9 cellular contexts compared by ENCODE assay signal in genomic region chr19:19552811-19553210, GRCh38. TPM values are rescaled to one million over a fixed set of nuclear protein-coding genes. Genes with fewer than 3 reads are reported as not detected.
DNase-seq lines count a peak whose midpoint lies in the region; ATAC-seq, FAIRE-seq and TF ChIP-seq lines count a peak whose summit lies in the region.
"Had no signal": no experiment of that assay in that cellular context is flagged by ENCODE, and none has a peak within 500 bp of the region (broad histone marks: within the 10 kb centered on the region; RNA-seq: fewer than 3 reads in every experiment).

No MANE protein-coding gene starts in this region.

- no peaks in the 10 kb centered on the region for H3K4me1 ChIP-seq in endothelial cell of umbilical vein (ENCODE audit: control insufficient read depth, extremely low read depth, insufficient read depth, low read length)
- peaks cover 0 to 5% (median 0%) of the 10 kb centered on the region in 6 donors for H3K4me1 ChIP-seq in spleen

- H3K36me3 ChIP-seq in endothelial cell of umbilical vein (ENCODE audit: control insufficient read depth in 2 of 2, extremely low read depth in 1 of 2, insufficient read depth in 2 of 2, low read length in 2 of 2) (no peaks in the 10 kb centered on the region), spleen (no peaks in the 10 kb centered on the region)

- no peak overlapping the region for H3K4me2 ChIP-seq in endothelial cell of umbilical vein (ENCODE audit: insufficient read depth, low read length)

- no peak overlapping the region for H2AFZ ChIP-seq in endothelial cell of umbilical vein (ENCODE audit: low read depth, low read length)

- TF ChIP-seq POLR2A in endothelial cell of umbilical vein (IDR thresholded peaks at IDR 0.05; ENCODE audit: low read depth, low read length) (no peak), spleen (IDR thresholded peaks at IDR 0.05) (no peak)

- dilution Hi-C loops in endothelial cell of umbilical vein (cut with MboI; ENCODE audit: extremely low pct_ligation_motif_present, low sequenced_read_pairs), result no loop called here

- H3K4me3 ChIP-seq in endothelial cell of umbilical vein (replicated peaks in 1 of 3; ENCODE audit: insufficient read depth in 1 of 3, low read depth in 1 of 3, low read length in 3 of 3) (no peak overlapping the region), spleen (no peak overlapping the region)

- CTCF ChIA-PET in endothelial cell of umbilical vein (lab: Charles Lee), result interaction anchor here (0.6 to 3.2 kb wide), 12 partner anchors 8 to 78 kb away, joined by 3 to 44 read pairs (median 4); partner anchors contain the start of genes CILP2 and YJEFN3

- DNase-seq in activated CD8-positive, alpha-beta memory T cell treated with anti-CD3 and anti-CD28 coated beads, Interleukin-2, amount 50 U/mL, for 48 hours, result peak; percentile 68
- no peak for DNase-seq in activated CD8-positive, alpha-beta memory T cell treated with anti-CD3 and anti-CD28 coated beads, Interleukin-2, amount 50 U/mL, for 4 hours
- DNase-seq in NCI-H69 (lab: John Stamatoyannopoulos, UW), result peak; percentile 29
- DNase-seq in endothelial cell of umbilical vein (ENCODE audit: low read depth, low spot score), result no peak
- DNase-seq in spleen, result no peak
- DNase-seq in NCI-H510A treated with DMSO at 0.1 percent for 48 hours (lab: John Stamatoyannopoulos, UW), result no peak
- DNase-seq in NCI-H1417 treated with DMSO at 0.1 percent for 48 hours (lab: John Stamatoyannopoulos, UW), result no peak

- intact Hi-C loops in endothelial cell of umbilical vein (cut with micrococcal nuclease), result loop anchor here (5.0 kb wide), 1 partner anchor 89 kb away; the partner anchor contains the start of gene GMIP
- intact Hi-C loops in spleen (cut with DNase I; ENCODE audit: low total_unique reads), result no loop called here

- no TSS peak for BruUV-seq in endothelial cell of umbilical vein (replicated peaks; lab: Mats Ljungman, UMichigan)

- FAIRE-seq in endothelial cell of umbilical vein (lab: Jason Lieb, UNC), result no peak
- FAIRE-seq: TTC549 had no signal

- H3K79me2 ChIP-seq in endothelial cell of umbilical vein (ENCODE audit: control insufficient read depth, insufficient read depth, low read length), result no peaks in the 10 kb centered on the region

- no peaks in the 10 kb centered on the region for H3K9me1 ChIP-seq in endothelial cell of umbilical vein (replicated peaks; ENCODE audit: control insufficient read depth, extremely low read depth, insufficient read depth, low read length)

- H3K27me3 ChIP-seq in endothelial cell of umbilical vein (ENCODE audit: control insufficient read depth in 2 of 2, insufficient read depth in 2 of 2, low read length in 2 of 2) (no peaks in the 10 kb centered on the region), spleen (replicated peaks in 1 of 7) (peaks cover 0 to 44% (median 7%) of the 10 kb centered on the region in 7 donors)

- POLR2A ChIA-PET in endothelial cell of umbilical vein (lab: Charles Lee), result interaction anchor here (0.6 kb wide), 1 partner anchor 1108 kb away, joined by 8 read pairs; the partner anchor contains the start of gene ZNF626

- H3K9ac ChIP-seq in endothelial cell of umbilical vein (replicated peaks; ENCODE audit: extremely low read depth, insufficient read depth, low read length), result no peak overlapping the region

- WGBS in spleen, 5 donors, result 40 to 68% (median 52%) methylated on average over 1 to 6 of the region's 6 CpGs

- H3K27ac ChIP-seq in endothelial cell of umbilical vein (ENCODE audit: insufficient read depth, low read depth, low read length) (no peak overlapping the region), spleen (no peak overlapping the region)

- H4K20me1 ChIP-seq in endothelial cell of umbilical vein (replicated peaks; ENCODE audit: control insufficient read depth, extremely low read depth, insufficient read depth, low read length), result no peaks in the 10 kb centered on the region

- peak; percentile 44 to 72 for TF ChIP-seq CTCF in endothelial cell of umbilical vein (IDR thresholded peaks at IDR 0.05; ENCODE audit: extremely low read depth in 1 of 2, insufficient read depth in 1 of 2, low read depth in 1 of 2, low read length in 2 of 2)
- TF ChIP-seq CTCF in spleen (IDR thresholded peaks at IDR 0.05 in 8 of 11, conservative IDR thresholded peaks at IDR 0.05 in 3 of 11), result peak in 8 of 11 experiments; percentile 23 to 71 (median 55)

- no peak for ATAC-seq in GM19023 (IDR thresholded peaks at IDR 0.05; ENCODE audit: unreplicated experiment)

- H3K9me3 ChIP-seq in endothelial cell of umbilical vein (replicated peaks; ENCODE audit: control insufficient read depth, insufficient read depth, low read length), result no peaks in the 10 kb centered on the region
- H3K9me3 ChIP-seq in spleen, result peaks cover 0 to 5% (median 0%) of the 10 kb centered on the region in 8 donors

TF ChIP-seq in endothelial cell of umbilical vein, 7 proteins besides CTCF, POLR2A, EP300 and RAD21:
- TF ChIP-seq EZH2 (IDR thresholded peaks at IDR 0.05; ENCODE audit: borderline replicate concordance, low read depth, low read length, severe bottlenecking) (no peak), FOS (IDR thresholded peaks at IDR 0.05; ENCODE audit: borderline replicate concordance, insufficient read depth, low read length) (no peak)
- TF ChIP-seq, protein P1, sequence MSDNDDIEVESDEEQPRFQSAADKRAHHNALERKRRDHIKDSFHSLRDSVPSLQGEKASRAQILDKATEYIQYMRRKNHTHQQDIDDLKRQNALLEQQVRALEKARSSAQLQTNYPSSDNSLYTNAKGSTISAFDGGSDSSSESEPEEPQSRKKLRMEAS (IDR thresholded peaks at IDR 0.05; ENCODE audit: insufficient read depth, insufficient read length), result no peak

RNA-seq across cellular contexts. Expression of gene CILP2, which starts 14.7 kb away (rescaled TPM):
- total RNA-seq in endothelial cell of umbilical vein (not detected in 2 replicates), spleen (1 to 10 TPM in 1 of 7 donors, under 1 TPM in 5, not detected in 1; 0.36 to 1.3 (median 0.61) TPM)
- polyA plus RNA-seq in endothelial cell of umbilical vein (0.01 and 0.03 TPM in 2 replicates), spleen (under 1 TPM; 0.15 to 0.38 (median 0.35) TPM)
- polyA plus RNA-seq in endothelial cell of umbilical vein (2011; cell fraction: cytosol; rRNA removed), result 0.03 TPM in 1 of 2 replicates, not detected in the other
- polyA plus RNA-seq in endothelial cell of umbilical vein (2011; cell fraction: nucleus; rRNA removed), result 0.04 and 0.14 TPM in 2 replicates
- polyA plus RNA-seq in endothelial cell of umbilical vein (2012), result not detected in 2 replicates
- not detected in 2 replicates for polyA minus RNA-seq in endothelial cell of umbilical vein
- polyA minus RNA-seq in endothelial cell of umbilical vein (2011; cell fraction: cytosol; rRNA and poly(A)+ RNA removed), result 0.51 TPM
- polyA minus RNA-seq in endothelial cell of umbilical vein (2011; cell fraction: nucleus; rRNA and poly(A)+ RNA removed), result 0.14 TPM in 1 of 2 replicates, not detected in the other

RNA-seq across cellular contexts. Expression of gene YJEFN3, which starts 24.1 kb away (rescaled TPM):
- total RNA-seq in endothelial cell of umbilical vein (2.1 and 2.4 TPM in 2 replicates), spleen (1 to 10 TPM; 1.3 to 4.8 (median 3.2) TPM)
- polyA plus RNA-seq in endothelial cell of umbilical vein (1.9 and 2.7 TPM in 2 replicates), spleen (10 to 100 TPM; 10.4 to 22.7 (median 13.0) TPM)
- polyA plus RNA-seq in endothelial cell of umbilical vein (2011; cell fraction: cytosol; rRNA removed), result 0.19 and 0.35 TPM in 2 replicates
- 10.0 and 13.3 TPM in 2 replicates for polyA plus RNA-seq in endothelial cell of umbilical vein (2011; cell fraction: nucleus; rRNA removed)
- polyA plus RNA-seq in endothelial cell of umbilical vein (2012), result 0.83 and 1.2 TPM in 2 replicates
- 1.2 and 1.3 TPM in 2 replicates for polyA minus RNA-seq in endothelial cell of umbilical vein
- polyA minus RNA-seq in endothelial cell of umbilical vein (2011; cell fraction: cytosol; rRNA and poly(A)+ RNA removed), result 1.6 TPM
- polyA minus RNA-seq in endothelial cell of umbilical vein (2011; cell fraction: nucleus; rRNA and poly(A)+ RNA removed), result 2.9 and 3.8 TPM in 2 replicates

RNA-seq across cellular contexts. Expression of gene NDUFA13, which starts 36.8 kb away (rescaled TPM):
- total RNA-seq in endothelial cell of umbilical vein (246 and 252 TPM in 2 replicates), spleen (100 to 1,000 TPM in 4 of 7 donors, 10 to 100 TPM in 3; 24.0 to 216 (median 182) TPM)
- polyA plus RNA-seq in endothelial cell of umbilical vein (799 and 837 TPM in 2 replicates), spleen (100 to 1,000 TPM; 203 to 224 (median 204) TPM)
- 504 and 596 TPM in 2 replicates for polyA plus RNA-seq in endothelial cell of umbilical vein (2011; cell fraction: cytosol; rRNA removed)
- polyA plus RNA-seq in endothelial cell of umbilical vein (2011; cell fraction: nucleus; rRNA removed), result 151 and 220 TPM in 2 replicates
- 252 and 475 TPM in 2 replicates for polyA plus RNA-seq in endothelial cell of umbilical vein (2012)
- 101 and 104 TPM in 2 replicates for polyA minus RNA-seq in endothelial cell of umbilical vein
- 86.4 TPM for polyA minus RNA-seq in endothelial cell of umbilical vein (2011; cell fraction: cytosol; rRNA and poly(A)+ RNA removed)
- 23.7 and 36.8 TPM in 2 replicates for polyA minus RNA-seq in endothelial cell of umbilical vein (2011; cell fraction: nucleus; rRNA and poly(A)+ RNA removed)

RNA-seq across cellular contexts. Expression of gene TSSK6, which starts 37.5 kb away (rescaled TPM):
- total RNA-seq in endothelial cell of umbilical vein (0.35 and 0.82 TPM in 2 replicates), spleen (1 to 10 TPM; 2.3 to 5.6 (median 3.7) TPM)
- polyA plus RNA-seq in endothelial cell of umbilical vein (0.76 and 1.7 TPM in 2 replicates), spleen (1 to 10 TPM; 1.7 to 3.3 (median 2.4) TPM)
- polyA plus RNA-seq in endothelial cell of umbilical vein (2011; cell fraction: cytosol; rRNA removed), result 0.26 and 0.38 TPM in 2 replicates
- polyA plus RNA-seq in endothelial cell of umbilical vein (2011; cell fraction: nucleus; rRNA removed), result 0.56 and 0.63 TPM in 2 replicates
- polyA plus RNA-seq in endothelial cell of umbilical vein (2012), result 0.15 and 0.50 TPM in 2 replicates
- 0.36 and 0.42 TPM in 2 replicates for polyA minus RNA-seq in endothelial cell of umbilical vein
- polyA minus RNA-seq in endothelial cell of umbilical vein (2011; cell fraction: cytosol; rRNA and poly(A)+ RNA removed), result 2.8 TPM
- polyA minus RNA-seq in endothelial cell of umbilical vein (2011; cell fraction: nucleus; rRNA and poly(A)+ RNA removed), result 1.0 and 1.1 TPM in 2 replicates

Comparison
In these comparisons a context has a peak if more than half of its experiments do, and no peak if none do; other contexts are left out.
1. DNase-seq: peak in activated CD8-positive, alpha-beta memory T cell treated with anti-CD3 and anti-CD28 coated beads, Interleukin-2, amount 50 U/mL, for 48 hours (single experiment) and NCI-H69 (single experiment); none in activated CD8-positive, alpha-beta memory T cell treated with anti-CD3 and anti-CD28 coated beads, Interleukin-2, amount 50 U/mL, for 4 hours (single experiment), endothelial cell of umbilical vein (single experiment), spleen (single experiment), NCI-H510A treated with DMSO at 0.1 percent for 48 hours (single experiment) and NCI-H1417 treated with DMSO at 0.1 percent for 48 hours (single experiment).